2 cellular contexts compared by ENCODE assay signal in genomic region chrX:47618923-47619485, GRCh38.
TF ChIP-seq lines count a peak whose summit lies in the region.

No MANE protein-coding gene starts in this region.

TF ChIP-seq in HEK293, 187 proteins besides CTCF, POLR2A, EP300 and RAD21:
- TF ChIP-seq ZIC2 (tag by site-specific recombination; IDR thresholded peaks at IDR 0.05) (no peak), GLI4 (tag by site-specific recombination; IDR thresholded peaks at IDR 0.05) (no peak), ZNF521 (tag by site-specific recombination; IDR thresholded peaks at IDR 0.05) (no peak), ZNF792 (tag by site-specific recombination; IDR thresholded peaks at IDR 0.05) (peak; percentile 70; the same call in 1 of the 2 replicates), OSR2 (tag by site-specific recombination; IDR thresholded peaks at IDR 0.05) (no peak), SETDB1 (IDR thresholded peaks at IDR 0.05; ENCODE audit: insufficient read length, low read length) (no peak)

TF ChIP-seq in GM12878, 131 proteins besides CTCF, POLR2A, EP300 and RAD21:
- TF ChIP-seq SKIL (IDR thresholded peaks at IDR 0.05; ENCODE audit: low read depth, poor library complexity, severe bottlenecking) (no peak), SREBF2 (IDR thresholded peaks at IDR 0.05; ENCODE audit: low read length) (no peak)
